ENCODE assay signal across 33 cellular contexts in genomic region chr1:2972879-2973575, GRCh38. TPM values are rescaled to one million over a fixed set of nuclear protein-coding genes. Genes with fewer than 3 reads are reported as not detected.
A peak's percentile ranks its signal among the peaks of the same experiment; 100 is the strongest.
DNase-seq lines count a peak whose midpoint lies in the region; ATAC-seq and TF ChIP-seq lines count a peak whose summit lies in the region.
"Had no signal": no experiment of that assay in that cellular context is flagged by ENCODE, and none has a peak within 500 bp of the region (broad histone marks: within the 10 kb centered on the region; RNA-seq: fewer than 3 reads in every experiment).

No MANE protein-coding gene starts in this region.

- peak; percentile 38 for DNase-seq in CD14-positive monocyte (ENCODE audit: low spot score)
- peak in 2 of 3 donors; percentile 30 to 33 for DNase-seq in Peyer's patch
- no peak for DNase-seq in immature natural killer cell
- DNase-seq in sigmoid colon: peak; percentile 58
- no peak for DNase-seq in CD1c-positive myeloid dendritic cell (ENCODE audit: extremely low spot score)
- DNase-seq in NCI-H82 (lab: John Stamatoyannopoulos, UW): no peak
- DNase-seq: activated CD4-positive, alpha-beta T cell treated with anti-CD3 and anti-CD28 coated beads, Interleukin-2, amount 50 U/mL, for 1 hour; activated naive CD8-positive, alpha-beta T cell treated with anti-CD3 and anti-CD28 coated beads for 36 hours; anterior cingulate cortex; effector CD4-positive, alpha-beta T cell; H7; MG63; naive thymus-derived CD4-positive, alpha-beta T cell; NCI-H1105; NCI-H1930; NCI-H2171 treated with DMSO at 0.1 percent for 48 hours; NCI-H510A; occipital lobe; stimulated activated naive CD4-positive, alpha-beta T cell had no signal

- H3K4me1 ChIP-seq in Peyer's patch (no peaks in the 10 kb centered on the region), sigmoid colon (no peaks in the 10 kb centered on the region)
- H3K4me1 ChIP-seq: breast epithelium had no signal

- TF ChIP-seq POLR2A in Peyer's patch (IDR thresholded peaks at IDR 0.05) (no peak), sigmoid colon (IDR thresholded peaks at IDR 0.05) (no peak)

- H3K27ac Mint-ChIP-seq in CD14-positive monocyte (no peak overlapping the region), immature natural killer cell (peak overlapping the region in 1 of 6 donors; percentile 36)
- H3K27ac Mint-ChIP-seq: activated naive CD8-positive, alpha-beta T cell treated with anti-CD3 and anti-CD28 coated beads for 36 hours; activated T-helper 17 cell treated with anti-CD3 and anti-CD28 coated beads, Interleukin-2, amount 50 U/mL, for 72 hours; mesothelial cell of epicardium; naive thymus-derived CD4-positive, alpha-beta T cell had no signal

- no peak overlapping the region for H3K27ac ChIP-seq in Peyer's patch
- no peak overlapping the region for H3K27ac ChIP-seq in sigmoid colon
- H3K27ac ChIP-seq: breast epithelium, epithelial cell of prostate, RWPE1, thoracic aorta had no signal

- intact Hi-C loops in CD14-positive monocyte (cut with micrococcal nuclease): no loop called here
- intact Hi-C loops in sigmoid colon (cut with DNase I): no loop called here

- TF ChIP-seq EP300 in sigmoid colon (IDR thresholded peaks at IDR 0.05): no peak

- H3K36me3 Mint-ChIP-seq in CD14-positive monocyte: no peaks in the 10 kb centered on the region
- H3K36me3 Mint-ChIP-seq in immature natural killer cell: no peaks in the 10 kb centered on the region
- H3K36me3 Mint-ChIP-seq: activated naive CD8-positive, alpha-beta T cell treated with anti-CD3 and anti-CD28 coated beads for 36 hours; naive thymus-derived CD4-positive, alpha-beta T cell had no signal

- H3K4me3 Mint-ChIP-seq in CD14-positive monocyte (no peak overlapping the region), immature natural killer cell (peak overlapping the region; percentile 21 to 70 (median 52))
- H3K4me3 Mint-ChIP-seq: activated naive CD8-positive, alpha-beta T cell treated with anti-CD3 and anti-CD28 coated beads for 36 hours; activated T-helper 17 cell treated with anti-CD3 and anti-CD28 coated beads, Interleukin-2, amount 50 U/mL, for 72 hours; mesothelial cell of epicardium; naive thymus-derived CD4-positive, alpha-beta T cell had no signal

- H3K36me3 ChIP-seq in Peyer's patch: no peaks in the 10 kb centered on the region
- H3K36me3 ChIP-seq in sigmoid colon: no peaks in the 10 kb centered on the region
- H3K36me3 ChIP-seq: breast epithelium, MG63, thoracic aorta had no signal

- H3K4me3 ChIP-seq in Peyer's patch: no peak overlapping the region
- H3K4me3 ChIP-seq in sigmoid colon: no peak overlapping the region
- H3K4me3 ChIP-seq: breast epithelium, GM12878, MG63, thoracic aorta had no signal

- no peaks in the 10 kb centered on the region for H3K9me3 ChIP-seq in Peyer's patch
- no peaks in the 10 kb centered on the region for H3K9me3 ChIP-seq in sigmoid colon
- H3K9me3 ChIP-seq: breast epithelium, MG63, thoracic aorta had no signal

- H3K27me3 ChIP-seq in Peyer's patch (no peaks in the 10 kb centered on the region), sigmoid colon (peaks cover 0 to 42% (median 14%) of the 10 kb centered on the region in 3 donors)
- H3K27me3 ChIP-seq: MG63 had no signal

- TF ChIP-seq CTCF in CD14-positive monocyte (IDR thresholded peaks at IDR 0.05): no peak
- no peak for TF ChIP-seq CTCF in Peyer's patch (IDR thresholded peaks at IDR 0.05)
- no peak for TF ChIP-seq CTCF in sigmoid colon (IDR thresholded peaks at IDR 0.05)

- 68 to 71% methylated on average over 14 of the region's 14 CpGs for WGBS in sigmoid colon, 2 donors

- H3K27me3 Mint-ChIP-seq in CD14-positive monocyte (ENCODE audit: low read depth in 3 of 3): peaks cover 5 to 15% (median 12%) of the 10 kb centered on the region in 3 donors
- no peaks in the 10 kb centered on the region for H3K27me3 Mint-ChIP-seq in immature natural killer cell (ENCODE audit: low read depth in 3 of 3)
- H3K27me3 Mint-ChIP-seq: activated T-helper 17 cell treated with anti-CD3 and anti-CD28 coated beads, Interleukin-2, amount 50 U/mL, for 72 hours had no signal

- no peaks in the 10 kb centered on the region for H3K9me3 Mint-ChIP-seq in CD14-positive monocyte
- H3K9me3 Mint-ChIP-seq in immature natural killer cell: no peaks in the 10 kb centered on the region
- H3K9me3 Mint-ChIP-seq: activated naive CD8-positive, alpha-beta T cell treated with anti-CD3 and anti-CD28 coated beads for 36 hours; activated T-helper 17 cell treated with anti-CD3 and anti-CD28 coated beads, Interleukin-2, amount 50 U/mL, for 72 hours; naive thymus-derived CD4-positive, alpha-beta T cell had no signal

- H3K4me1 Mint-ChIP-seq in CD14-positive monocyte (no peaks in the 10 kb centered on the region), immature natural killer cell (peaks cover 15 to 20% of the 10 kb centered on the region in 2 donors)
- H3K4me1 Mint-ChIP-seq: activated T-helper 17 cell treated with anti-CD3 and anti-CD28 coated beads, Interleukin-2, amount 50 U/mL, for 72 hours; mesothelial cell of epicardium had no signal

- ATAC-seq in GM18502 (IDR thresholded peaks at IDR 0.05; ENCODE audit: poor library complexity, unreplicated experiment): no peak
- ATAC-seq: activated T-helper 17 cell treated with anti-CD3 and anti-CD28 coated beads, Interleukin-2, amount 50 U/mL, for 72 hours; GM12878; naive thymus-derived CD4-positive, alpha-beta T cell had no signal

RNA-seq across cellular contexts. Expression of gene ACTRT2, which starts 48.2 kb away (rescaled TPM):
- polyA plus RNA-seq in CD14-positive monocyte (not detected), immature natural killer cell (not detected), sigmoid colon (not detected)
- total RNA-seq in Peyer's patch (not detected), sigmoid colon (not detected)
- total RNA-seq: activated naive CD8-positive, alpha-beta T cell treated with anti-CD3 and anti-CD28 coated beads for 36 hours; activated T-helper 17 cell treated with anti-CD3 and anti-CD28 coated beads, Interleukin-2, amount 50 U/mL, for 72 hours; breast epithelium; glomerular endothelial cell; GM12878; liver; mesothelial cell of epicardium; naive thymus-derived CD4-positive, alpha-beta T cell; occipital lobe; OCI-LY7; SK-MEL-5; skeletal muscle tissue; thoracic aorta had no signal
- polyA plus RNA-seq: BJ; GM12878; liver; naive thymus-derived CD4-positive, alpha-beta T cell had no signal

Comparison
In these comparisons a context has a peak if more than half of its experiments do, and no peak if none do; other contexts are left out.
1. DNase-seq: peak in CD14-positive monocyte (single experiment), Peyer's patch (2 of 3) and sigmoid colon (single experiment); none in immature natural killer cell (0 of 3), CD1c-positive myeloid dendritic cell (single experiment) and NCI-H82 (single experiment).
2. H3K4me3 Mint-ChIP-seq: peak in immature natural killer cell (5 of 5); none in CD14-positive monocyte (0 of 2).